In the genomic region with DNA sequence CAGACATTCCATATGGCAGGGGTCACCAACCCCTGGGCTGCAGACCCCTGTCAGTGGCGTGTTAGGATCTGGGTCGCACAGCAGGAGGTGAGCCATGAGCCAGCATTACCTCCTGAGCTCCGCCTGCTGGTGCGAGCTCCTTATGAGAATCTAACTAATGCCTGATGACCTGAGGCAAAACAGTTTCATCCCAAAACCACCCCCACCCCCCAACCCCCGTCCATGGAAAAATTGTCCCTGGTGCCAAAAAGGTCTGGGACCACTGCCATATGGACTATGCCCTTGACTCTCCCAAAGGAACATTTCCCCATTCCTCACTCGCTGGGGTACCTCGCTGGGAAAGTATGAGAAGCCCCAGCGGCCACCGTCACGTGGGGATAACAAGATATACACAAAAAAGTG, we compare ENCODE assay signal across 2 cellular contexts.
TF ChIP-seq lines count a peak whose summit lies in the region.

No MANE protein-coding gene starts in this region.

TF ChIP-seq in IMR-90, 13 proteins besides CTCF, POLR2A, EP300 and RAD21:
- TF ChIP-seq MAFK (IDR thresholded peaks at IDR 0.05; ENCODE audit: low read depth, low read length) (no peak), CEBPB (IDR thresholded peaks at IDR 0.05; ENCODE audit: low read depth, low read length) (no peak), FOS (IDR thresholded peaks at IDR 0.05; ENCODE audit: low read depth, low read length) (no peak), MXI1 (IDR thresholded peaks at IDR 0.05; ENCODE audit: borderline replicate concordance, low read depth, low read length) (no peak), RFX5 (IDR thresholded peaks at IDR 0.05; ENCODE audit: low read depth, low read length) (no peak), BHLHE40 (IDR thresholded peaks at IDR 0.05; ENCODE audit: low read depth, low read length) (no peak), NFE2L2 (IDR thresholded peaks at IDR 0.05; ENCODE audit: low read depth, low read length) (no peak), SMC3 (IDR thresholded peaks at IDR 0.05; ENCODE audit: low read depth, low read length) (no peak), RCOR1 (IDR thresholded peaks at IDR 0.05; ENCODE audit: insufficient replicate concordance, low read length) (no peak), MAZ (IDR thresholded peaks at IDR 0.05; ENCODE audit: borderline replicate concordance, low read depth, low read length) (no peak), CHD1 (IDR thresholded peaks at IDR 0.05; ENCODE audit: low read depth, low read length) (no peak)
- TF ChIP-seq, protein P1, sequence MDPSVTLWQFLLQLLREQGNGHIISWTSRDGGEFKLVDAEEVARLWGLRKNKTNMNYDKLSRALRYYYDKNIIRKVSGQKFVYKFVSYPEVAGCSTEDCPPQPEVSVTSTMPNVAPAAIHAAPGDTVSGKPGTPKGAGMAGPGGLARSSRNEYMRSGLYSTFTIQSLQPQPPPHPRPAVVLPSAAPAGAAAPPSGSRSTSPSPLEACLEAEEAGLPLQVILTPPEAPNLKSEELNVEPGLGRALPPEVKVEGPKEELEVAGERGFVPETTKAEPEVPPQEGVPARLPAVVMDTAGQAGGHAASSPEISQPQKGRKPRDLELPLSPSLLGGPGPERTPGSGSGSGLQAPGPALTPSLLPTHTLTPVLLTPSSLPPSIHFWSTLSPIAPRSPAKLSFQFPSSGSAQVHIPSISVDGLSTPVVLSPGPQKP (IDR thresholded peaks at IDR 0.05; ENCODE audit: borderline replicate concordance, low read depth, low read length) = no peak
- TF ChIP-seq, protein P2, sequence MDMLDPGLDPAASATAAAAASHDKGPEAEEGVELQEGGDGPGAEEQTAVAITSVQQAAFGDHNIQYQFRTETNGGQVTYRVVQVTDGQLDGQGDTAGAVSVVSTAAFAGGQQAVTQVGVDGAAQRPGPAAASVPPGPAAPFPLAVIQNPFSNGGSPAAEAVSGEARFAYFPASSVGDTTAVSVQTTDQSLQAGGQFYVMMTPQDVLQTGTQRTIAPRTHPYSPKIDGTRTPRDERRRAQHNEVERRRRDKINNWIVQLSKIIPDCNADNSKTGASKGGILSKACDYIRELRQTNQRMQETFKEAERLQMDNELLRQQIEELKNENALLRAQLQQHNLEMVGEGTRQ (IDR thresholded peaks at IDR 0.05; ENCODE audit: low read depth, low read length) = no peak

TF ChIP-seq in liver, 16 proteins besides CTCF, POLR2A, EP300 and RAD21:
- peak; percentile 71 for TF ChIP-seq YY1 (IDR thresholded peaks at IDR 0.05)
- peak; percentile 80 for TF ChIP-seq SP1 (IDR thresholded peaks at IDR 0.05)
- no peak for TF ChIP-seq NR2F2 (IDR thresholded peaks at IDR 0.05)
- peak; percentile 58 for TF ChIP-seq FOXA1 (IDR thresholded peaks at IDR 0.05)
- peak; percentile 79 for TF ChIP-seq HNF4G (IDR thresholded peaks at IDR 0.05)
- TF ChIP-seq, protein P3, sequence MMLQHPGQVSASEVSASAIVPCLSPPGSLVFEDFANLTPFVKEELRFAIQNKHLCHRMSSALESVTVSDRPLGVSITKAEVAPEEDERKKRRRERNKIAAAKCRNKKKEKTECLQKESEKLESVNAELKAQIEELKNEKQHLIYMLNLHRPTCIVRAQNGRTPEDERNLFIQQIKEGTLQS (IDR thresholded peaks at IDR 0.05) = no peak
- peak; percentile 85 to 91 for TF ChIP-seq RXRA (IDR thresholded peaks at IDR 0.05)
- peak in 1 of 2 donors; percentile 78 for TF ChIP-seq GABPA (IDR thresholded peaks at IDR 0.05 in 1 of 2, conservative IDR thresholded peaks at IDR 0.05 in 1 of 2)
- TF ChIP-seq JUND (IDR thresholded peaks at IDR 0.05) = peak; percentile 37 to 86
- peak in 1 of 2 donors; percentile 91 for TF ChIP-seq EGR1 (IDR thresholded peaks at IDR 0.05; ENCODE audit: low read depth in 2 of 2)
- TF ChIP-seq, protein P4, sequence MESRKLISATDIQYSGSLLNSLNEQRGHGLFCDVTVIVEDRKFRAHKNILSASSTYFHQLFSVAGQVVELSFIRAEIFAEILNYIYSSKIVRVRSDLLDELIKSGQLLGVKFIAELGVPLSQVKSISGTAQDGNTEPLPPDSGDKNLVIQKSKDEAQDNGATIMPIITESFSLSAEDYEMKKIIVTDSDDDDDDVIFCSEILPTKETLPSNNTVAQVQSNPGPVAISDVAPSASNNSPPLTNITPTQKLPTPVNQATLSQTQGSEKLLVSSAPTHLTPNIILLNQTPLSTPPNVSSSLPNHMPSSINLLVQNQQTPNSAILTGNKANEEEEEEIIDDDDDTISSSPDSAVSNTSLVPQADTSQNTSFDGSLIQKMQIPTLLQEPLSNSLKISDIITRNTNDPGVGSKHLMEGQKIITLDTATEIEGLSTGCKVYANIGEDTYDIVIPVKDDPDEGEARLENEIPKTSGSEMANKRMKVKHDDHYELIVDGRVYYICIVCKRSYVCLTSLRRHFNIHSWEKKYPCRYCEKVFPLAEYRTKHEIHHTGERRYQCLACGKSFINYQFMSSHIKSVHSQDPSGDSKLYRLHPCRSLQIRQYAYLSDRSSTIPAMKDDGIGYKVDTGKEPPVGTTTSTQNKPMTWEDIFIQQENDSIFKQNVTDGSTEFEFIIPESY (IDR thresholded peaks at IDR 0.05) = peak; percentile 88
- TF ChIP-seq, protein P5, sequence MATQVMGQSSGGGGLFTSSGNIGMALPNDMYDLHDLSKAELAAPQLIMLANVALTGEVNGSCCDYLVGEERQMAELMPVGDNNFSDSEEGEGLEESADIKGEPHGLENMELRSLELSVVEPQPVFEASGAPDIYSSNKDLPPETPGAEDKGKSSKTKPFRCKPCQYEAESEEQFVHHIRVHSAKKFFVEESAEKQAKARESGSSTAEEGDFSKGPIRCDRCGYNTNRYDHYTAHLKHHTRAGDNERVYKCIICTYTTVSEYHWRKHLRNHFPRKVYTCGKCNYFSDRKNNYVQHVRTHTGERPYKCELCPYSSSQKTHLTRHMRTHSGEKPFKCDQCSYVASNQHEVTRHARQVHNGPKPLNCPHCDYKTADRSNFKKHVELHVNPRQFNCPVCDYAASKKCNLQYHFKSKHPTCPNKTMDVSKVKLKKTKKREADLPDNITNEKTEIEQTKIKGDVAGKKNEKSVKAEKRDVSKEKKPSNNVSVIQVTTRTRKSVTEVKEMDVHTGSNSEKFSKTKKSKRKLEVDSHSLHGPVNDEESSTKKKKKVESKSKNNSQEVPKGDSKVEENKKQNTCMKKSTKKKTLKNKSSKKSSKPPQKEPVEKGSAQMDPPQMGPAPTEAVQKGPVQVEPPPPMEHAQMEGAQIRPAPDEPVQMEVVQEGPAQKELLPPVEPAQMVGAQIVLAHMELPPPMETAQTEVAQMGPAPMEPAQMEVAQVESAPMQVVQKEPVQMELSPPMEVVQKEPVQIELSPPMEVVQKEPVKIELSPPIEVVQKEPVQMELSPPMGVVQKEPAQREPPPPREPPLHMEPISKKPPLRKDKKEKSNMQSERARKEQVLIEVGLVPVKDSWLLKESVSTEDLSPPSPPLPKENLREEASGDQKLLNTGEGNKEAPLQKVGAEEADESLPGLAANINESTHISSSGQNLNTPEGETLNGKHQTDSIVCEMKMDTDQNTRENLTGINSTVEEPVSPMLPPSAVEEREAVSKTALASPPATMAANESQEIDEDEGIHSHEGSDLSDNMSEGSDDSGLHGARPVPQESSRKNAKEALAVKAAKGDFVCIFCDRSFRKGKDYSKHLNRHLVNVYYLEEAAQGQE (IDR thresholded peaks at IDR 0.05) = peak; percentile 73
- TF ChIP-seq, protein P6, sequence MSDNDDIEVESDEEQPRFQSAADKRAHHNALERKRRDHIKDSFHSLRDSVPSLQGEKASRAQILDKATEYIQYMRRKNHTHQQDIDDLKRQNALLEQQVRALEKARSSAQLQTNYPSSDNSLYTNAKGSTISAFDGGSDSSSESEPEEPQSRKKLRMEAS (IDR thresholded peaks at IDR 0.05) = peak; percentile 92
- TF ChIP-seq HNF4A (conservative IDR thresholded peaks at IDR 0.05) = peak; percentile 92 to 96
- TF ChIP-seq FOXA2 (IDR thresholded peaks at IDR 0.05) = no peak
